26 cellular contexts compared by ENCODE assay signal in genomic region chr5:4420177-4420576, GRCh38.
"Had no signal": no experiment of that assay in that cellular context is flagged by ENCODE, and none has a peak within 500 bp of the region (broad histone marks: within the 10 kb centered on the region; RNA-seq: fewer than 3 reads in every experiment).

No MANE protein-coding gene starts in this region.

- DNase-seq: effector CD4-positive, alpha-beta T cell; endodermal cell; erythroblast; foreskin keratinocyte; head of caudate nucleus; left colon; left ventricle myocardium superior; mesenchymal stem cell; naive B cell; nucleus accumbens; ovary; right cardiac atrium; stimulated activated CD4-positive, alpha-beta T cell treated with anti-CD3 and anti-CD28 coated beads, Interleukin-4, amount 100 ng/mL, for 1 hour; stimulated activated CD8-positive, alpha-beta memory T cell treated with anti-CD3 and anti-CD28 coated beads, Interleukin-4, amount 100 ng/mL, for 48 hours; stimulated activated naive CD8-positive, alpha-beta T cell treated with anti-CD3 and anti-CD28 coated beads, Interleukin-15, Interleukin-2, amounts not matched to agents 100 U/mL and 50 U/mL, for 24 hours; thyroid gland; uterus had no signal

- H3K27me3 Mint-ChIP-seq: naive B cell had no signal

- H3K4me1 ChIP-seq: foreskin keratinocyte, suprapubic skin, uterus had no signal

- H3K9me3 Mint-ChIP-seq: endodermal cell, neural crest cell had no signal

- H3K27ac Mint-ChIP-seq: endodermal cell; stimulated activated effector memory CD8-positive, alpha-beta T cell treated with anti-CD3 and anti-CD28 coated beads, Interleukin-12 subunit alpha, Interleukin-12 subunit beta, amount 100 ng/mL, for 72 hours; type B pancreatic cell had no signal

- FAIRE-seq: endothelial cell of umbilical vein had no signal

- H3K36me3 ChIP-seq: ovary, suprapubic skin, thyroid gland, uterus had no signal

- H3K4me1 Mint-ChIP-seq: naive B cell; stimulated activated effector memory CD8-positive, alpha-beta T cell treated with anti-CD3 and anti-CD28 coated beads, Interleukin-12 subunit alpha, Interleukin-12 subunit beta, amount 100 ng/mL, for 72 hours had no signal

- H3K27me3 ChIP-seq: foreskin keratinocyte, hepatocyte, ovary, suprapubic skin, thyroid gland, uterus had no signal

- ATAC-seq: foreskin keratinocyte; left colon; left ventricle myocardium superior; right cardiac atrium; stimulated activated effector memory CD8-positive, alpha-beta T cell treated with anti-CD3 and anti-CD28 coated beads, Interleukin-12 subunit alpha, Interleukin-12 subunit beta, amount 100 ng/mL, for 72 hours; stimulated activated naive CD8-positive, alpha-beta T cell treated with anti-CD3 and anti-CD28 coated beads, Interleukin-15, Interleukin-2, amounts not matched to agents 100 U/mL and 50 U/mL, for 24 hours had no signal

- H3K4me3 Mint-ChIP-seq: endodermal cell; naive B cell; neural crest cell; stimulated activated effector memory CD8-positive, alpha-beta T cell treated with anti-CD3 and anti-CD28 coated beads, Interleukin-12 subunit alpha, Interleukin-12 subunit beta, amount 100 ng/mL, for 72 hours; type B pancreatic cell had no signal

- H3K79me2 ChIP-seq: hepatocyte had no signal

- H3K4me3 ChIP-seq: coronary artery, hepatocyte, lung, ovary, smooth muscle cell, suprapubic skin, thyroid gland, uterus had no signal

- H3K27ac ChIP-seq: coronary artery, foreskin keratinocyte, hepatocyte, ovary, suprapubic skin, thyroid gland, uterus had no signal

- H2AFZ ChIP-seq: hepatocyte had no signal

- H3K9me3 ChIP-seq: ovary, suprapubic skin, thyroid gland, uterus had no signal

- H3K4me2 ChIP-seq: hepatocyte, smooth muscle cell had no signal

- H3K36me3 Mint-ChIP-seq: naive B cell; stimulated activated effector memory CD8-positive, alpha-beta T cell treated with anti-CD3 and anti-CD28 coated beads, Interleukin-12 subunit alpha, Interleukin-12 subunit beta, amount 100 ng/mL, for 72 hours; type B pancreatic cell had no signal
